In the genomic region with DNA sequence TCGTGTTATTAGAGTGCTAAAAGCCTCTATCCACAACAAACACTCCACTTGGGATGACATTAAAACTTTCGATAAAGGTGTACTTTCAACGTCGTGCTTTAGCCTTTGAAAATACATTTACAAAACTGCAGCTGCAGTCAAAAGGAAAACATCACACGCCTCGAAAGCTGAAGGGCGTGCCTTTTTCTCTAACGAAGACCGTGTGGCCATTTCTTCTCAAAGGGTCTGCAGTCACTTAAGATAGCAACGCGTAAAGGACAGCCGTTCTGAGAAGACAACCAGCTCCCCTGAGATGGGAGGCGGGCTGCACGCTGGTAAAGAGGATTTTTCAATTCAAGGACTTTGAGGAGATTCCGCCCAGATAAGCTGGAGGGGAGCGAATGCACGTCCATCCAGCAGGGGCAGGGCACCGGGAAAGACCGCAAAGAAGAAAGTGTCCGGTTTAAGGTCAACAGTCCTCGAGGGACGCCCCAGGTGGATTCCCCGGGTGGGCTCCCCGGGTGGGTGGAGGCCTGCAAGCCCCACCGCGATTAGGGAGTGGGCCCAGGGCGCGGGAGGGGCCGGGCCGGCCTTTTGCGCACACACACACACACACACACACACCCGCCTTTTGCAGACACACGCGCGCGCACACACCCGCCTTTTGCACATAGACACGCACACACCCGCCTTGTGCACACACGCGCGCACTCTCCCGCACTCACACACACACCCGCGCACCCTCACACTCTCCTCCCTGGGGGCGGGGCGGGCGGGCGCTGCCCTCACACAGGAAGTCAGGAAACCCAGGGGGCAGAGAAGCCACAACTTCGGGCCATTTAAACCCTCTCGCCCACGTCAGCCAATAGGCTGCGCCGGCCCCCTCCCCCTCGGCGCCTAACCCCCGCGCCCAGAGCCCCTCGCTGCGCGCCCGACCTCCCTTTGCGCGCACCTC, we compare ENCODE assay signal across 8 cellular contexts. TPM values are rescaled to one million over a fixed set of nuclear protein-coding genes. Genes with fewer than 3 reads are reported as not detected.
A peak's percentile ranks its signal among the peaks of the same experiment; 100 is the strongest.
DNase-seq lines count a peak whose midpoint lies in the region; ATAC-seq, FAIRE-seq and TF ChIP-seq lines count a peak whose summit lies in the region.

No MANE protein-coding gene starts in this region.

- peak overlapping the region; percentile 75 for H3K4me3 ChIP-seq in HUES48 (ENCODE audit: low read depth, low read length)
- peak overlapping the region; percentile 100 for H3K4me3 ChIP-seq in SJSA1
- H3K4me3 ChIP-seq in vagina, result peak overlapping the region; percentile 98 to 99

- intact Hi-C loops in vagina (cut with DNase I), result no loop called here

- FAIRE-seq in D721Med (lab: Jason Lieb, UNC), result no peak

- H3K27ac Mint-ChIP-seq in activated naive CD4-positive, alpha-beta T cell treated with anti-CD3 and anti-CD28 coated beads, Interleukin-2, amount 50 U/mL, for 72 hours, result peak overlapping the region; percentile 55 to 90
- H3K27ac Mint-ChIP-seq in glutamatergic neuron (ENCODE audit: unreplicated experiment), result peak overlapping the region; percentile 94

- H3K9me3 ChIP-seq in HUES48 (ENCODE audit: control insufficient read depth, insufficient read depth, low read length) (no peaks in the 10 kb centered on the region), SJSA1 (replicated peaks) (peaks cover 2% of the 10 kb centered on the region; the same call in 1 of the 2 replicates), vagina (no peaks in the 10 kb centered on the region)

- H3K4me3 Mint-ChIP-seq in glutamatergic neuron (ENCODE audit: unreplicated experiment), result peak overlapping the region; percentile 96

- no peaks in the 10 kb centered on the region for H3K9me3 Mint-ChIP-seq in activated naive CD4-positive, alpha-beta T cell treated with anti-CD3 and anti-CD28 coated beads, Interleukin-2, amount 50 U/mL, for 72 hours
- H3K9me3 Mint-ChIP-seq in glutamatergic neuron (ENCODE audit: unreplicated experiment), result peaks cover 14% of the 10 kb centered on the region

- peak overlapping the region; percentile 90; the same call in 1 of the 2 replicates for H3K9ac ChIP-seq in HUES48 (ENCODE audit: low read depth, low read length)

- peak; percentile 35 for ATAC-seq in GM21423 (IDR thresholded peaks at IDR 0.05; ENCODE audit: unreplicated experiment)
- ATAC-seq in activated naive CD4-positive, alpha-beta T cell treated with anti-CD3 and anti-CD28 coated beads, Interleukin-2, amount 50 U/mL, for 72 hours, result peak; percentile 55 to 56

- DNase-seq in D721Med (ENCODE audit: insufficient read length, low spot score), result no peak
- DNase-seq in SJSA1 (ENCODE audit: low read depth in 1 of 2, low spot score in 2 of 2), result peak; percentile 56 to 58
- DNase-seq in activated naive CD4-positive, alpha-beta T cell treated with anti-CD3 and anti-CD28 coated beads, Interleukin-2, amount 50 U/mL, for 72 hours (ENCODE audit: low spot score in 2 of 2), result peak in 1 of 2 donors; percentile 33
- peak; percentile 82 for DNase-seq in glutamatergic neuron
- DNase-seq in nucleus accumbens (lab: John Stamatoyannopoulos, UW), result peak in 42 of 56 donors; percentile 10 to 72 (median 56)
- DNase-seq in vagina (ENCODE audit: extremely low spot score in 2 of 2), result no peak

- TF ChIP-seq CTCF in D721Med (IDR thresholded peaks at IDR 0.05; ENCODE audit: insufficient read depth, missing control alignments), result peak; percentile 11
- TF ChIP-seq CTCF in glutamatergic neuron (IDR thresholded peaks at IDR 0.05; ENCODE audit: partially characterized antibody, unreplicated experiment), result peak; percentile 19
- TF ChIP-seq CTCF in vagina (IDR thresholded peaks at IDR 0.05), result no peak

- peak overlapping the region; percentile 98 for H3K27ac ChIP-seq in HUES48 (ENCODE audit: low read depth, low read length)
- H3K27ac ChIP-seq in SJSA1, result peak overlapping the region; percentile 75
- H3K27ac ChIP-seq in vagina, result peak overlapping the region; percentile 98

- no peak for TF ChIP-seq POLR2A in vagina (IDR thresholded peaks at IDR 0.05)

- H3K27me3 Mint-ChIP-seq in glutamatergic neuron (ENCODE audit: unreplicated experiment), result peaks cover 8% of the 10 kb centered on the region

- peaks cover 24% of the 10 kb centered on the region for H3K4me1 ChIP-seq in HUES48 (ENCODE audit: control insufficient read depth, insufficient read depth, low read length)
- peaks cover 19% of the 10 kb centered on the region for H3K4me1 ChIP-seq in SJSA1 (replicated peaks)
- H3K4me1 ChIP-seq in vagina, result peaks cover 37% of the 10 kb centered on the region

- H3K4me1 Mint-ChIP-seq in glutamatergic neuron (ENCODE audit: low read depth, unreplicated experiment), result peaks cover 21% of the 10 kb centered on the region

- H3K27me3 ChIP-seq in HUES48 (ENCODE audit: control insufficient read depth, insufficient read depth, low read length) (no peaks in the 10 kb centered on the region), SJSA1 (replicated peaks) (no peaks in the 10 kb centered on the region), vagina (no peaks in the 10 kb centered on the region)

- H3K36me3 Mint-ChIP-seq in activated naive CD4-positive, alpha-beta T cell treated with anti-CD3 and anti-CD28 coated beads, Interleukin-2, amount 50 U/mL, for 72 hours, result no peaks in the 10 kb centered on the region
- no peaks in the 10 kb centered on the region for H3K36me3 Mint-ChIP-seq in glutamatergic neuron (ENCODE audit: unreplicated experiment)

- no peaks in the 10 kb centered on the region for H3K36me3 ChIP-seq in HUES48 (ENCODE audit: control insufficient read depth, insufficient read depth, low read length)
- H3K36me3 ChIP-seq in SJSA1, result peaks cover 7% of the 10 kb centered on the region
- no peaks in the 10 kb centered on the region for H3K36me3 ChIP-seq in vagina

RNA-seq across cellular contexts. Expression of a gene that starts 0.8 kb away (rescaled TPM):
- total RNA-seq in SJSA1 (2014; rRNA removed; shearing (Covaris generic)), result 15.8 and 25.8 TPM in 2 replicates
- 1 to 10 TPM; 4.8 to 6.4 TPM for total RNA-seq in activated naive CD4-positive, alpha-beta T cell treated with anti-CD3 and anti-CD28 coated beads, Interleukin-2, amount 50 U/mL, for 72 hours
- total RNA-seq in glutamatergic neuron (ENCODE audit: unreplicated experiment) (41.9 TPM), vagina (32.2 TPM)

Comparison
In these comparisons a context has a peak if more than half of its experiments do, and no peak if none do; other contexts are left out.
1. DNase-seq: peak in SJSA1 (2 of 2), glutamatergic neuron (single experiment) and nucleus accumbens (42 of 56); none in D721Med (single experiment) and vagina (0 of 2).
2. CTCF ChIP-seq: peak in D721Med (single experiment) and glutamatergic neuron (single experiment); none in vagina (0 of 3).
3. Peak in every context shown above with its lines, with median percentiles within 50 percentile points of each other: H3K27ac ChIP-seq and H3K4me3 ChIP-seq.